1 cellular context compared by ENCODE assay signal in genomic region chr11:57936050-57936418, GRCh38.
TF ChIP-seq lines count a peak whose summit lies in the region.

No MANE protein-coding gene starts in this region.

TF ChIP-seq in A549, 52 proteins besides CTCF, POLR2A, EP300 and RAD21 (continued from another document):
- TF ChIP-seq MYC (IDR thresholded peaks at IDR 0.05; ENCODE audit: borderline replicate concordance, low read length): no peak
